15 cellular contexts compared by ENCODE assay signal in the genomic region with DNA sequence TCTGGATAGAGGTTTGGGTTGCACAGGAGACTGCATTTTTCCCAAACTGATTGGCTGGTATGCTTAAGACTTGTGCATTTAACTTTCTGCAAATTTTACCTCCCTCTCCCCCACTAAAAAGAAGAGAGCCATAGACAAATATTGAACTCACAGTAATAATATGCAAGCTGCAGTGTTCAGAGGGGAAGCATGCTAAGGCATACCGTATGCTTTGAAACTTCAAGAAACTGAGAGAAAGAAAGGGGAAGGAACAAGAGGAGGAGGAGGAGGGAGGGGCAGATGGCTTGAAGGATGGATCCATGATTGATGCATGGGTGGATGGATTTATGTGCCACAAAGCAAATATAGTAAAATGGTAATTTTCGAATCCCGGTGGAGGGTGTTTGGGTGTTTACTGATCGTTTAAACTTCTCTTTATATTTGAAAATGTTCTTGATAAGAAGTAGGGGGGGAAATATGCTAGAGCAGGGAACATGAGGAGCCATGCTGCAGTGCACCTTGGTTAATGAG. TPM values are rescaled to one million over a fixed set of nuclear protein-coding genes. Genes with fewer than 3 reads are reported as not detected.
A peak's percentile ranks its signal among the peaks of the same experiment; 100 is the strongest.
DNase-seq lines count a peak whose midpoint lies in the region; ATAC-seq, FAIRE-seq and TF ChIP-seq lines count a peak whose summit lies in the region.
"Had no signal": no experiment of that assay in that cellular context is flagged by ENCODE, and none has a peak within 500 bp of the region (broad histone marks: within the 10 kb centered on the region; RNA-seq: fewer than 3 reads in every experiment).

No MANE protein-coding gene starts in this region.

- H3K9me3 ChIP-seq in GM23248 (ENCODE audit: low read depth) = no peaks in the 10 kb centered on the region
- peaks cover 1% of the 10 kb centered on the region; the same call in 1 of the 3 replicates for H3K9me3 ChIP-seq in GM12878 (replicated peaks; ENCODE audit: control insufficient read depth, insufficient read depth, low read length)
- H3K9me3 ChIP-seq in osteoblast (ENCODE audit: low read depth, low read length) = no peaks in the 10 kb centered on the region
- peaks cover 10 to 19% of the 10 kb centered on the region in 2 donors for H3K9me3 ChIP-seq in breast epithelium

- CTCF ChIA-PET in GM12878 (lab: Yijun Ruan, JAX) = no interaction called here

- H3K27me3 ChIP-seq in GM23248 (replicated peaks; ENCODE audit: insufficient read depth) (no peaks in the 10 kb centered on the region), GM12878 (replicated peaks in 1 of 2; ENCODE audit: control insufficient read depth in 2 of 2, insufficient read depth in 2 of 2, low read length in 1 of 2) (no peaks in the 10 kb centered on the region), osteoblast (ENCODE audit: insufficient read depth, low read length) (no peaks in the 10 kb centered on the region), breast epithelium (no peaks in the 10 kb centered on the region), foreskin keratinocyte (no peaks in the 10 kb centered on the region)

- H3K79me2 ChIP-seq in GM23248 (ENCODE audit: insufficient read depth) (no peaks in the 10 kb centered on the region), GM12878 (ENCODE audit: control insufficient read depth, insufficient read depth, low read length) (no peaks in the 10 kb centered on the region), osteoblast (ENCODE audit: insufficient read depth, low read length) (no peaks in the 10 kb centered on the region)

- POLR2A ChIA-PET in GM12878 (lab: Charles Lee) = no interaction called here

- no peak for TF ChIP-seq RAD21 in GM12878 (IDR thresholded peaks at IDR 0.05; ENCODE audit: insufficient read depth, low read depth, low read length)

- TF ChIP-seq EP300 in GM12878 (IDR thresholded peaks at IDR 0.05; ENCODE audit: borderline replicate concordance in 1 of 2, control insufficient read depth in 1 of 2, low read depth in 2 of 2, low read length in 2 of 2) = no peak

- H3K9ac ChIP-seq in GM23248 (peak overlapping the region; percentile 48), GM12878 (ENCODE audit: control insufficient read depth, insufficient read depth, low read length) (no peak overlapping the region)

- ATAC-seq in GM12878 (peak; percentile 23; the same call in 1 of the 3 replicates), foreskin keratinocyte (no peak)
- ATAC-seq: PC-3 had no signal

- RAD21 ChIA-PET in GM12878 (lab: Charles Lee; ENCODE audit: unreplicated experiment) = no interaction called here

- H3K4me1 ChIP-seq in GM23248 (ENCODE audit: insufficient read depth) = no peaks in the 10 kb centered on the region
- peaks cover 4% of the 10 kb centered on the region; the same call in 1 of the 2 replicates for H3K4me1 ChIP-seq in GM12878 (ENCODE audit: control insufficient read depth, insufficient read depth, low read length)
- peaks cover 5% of the 10 kb centered on the region for H3K4me1 ChIP-seq in osteoblast (ENCODE audit: insufficient read depth, low read length)
- no peaks in the 10 kb centered on the region for H3K4me1 ChIP-seq in breast epithelium
- peaks cover 10% of the 10 kb centered on the region for H3K4me1 ChIP-seq in foreskin keratinocyte

- peaks cover 13% of the 10 kb centered on the region for H3F3A ChIP-seq in GM23248 (ENCODE audit: insufficient read depth)

- no peak overlapping the region for H2AFZ ChIP-seq in GM23248
- no peak overlapping the region for H2AFZ ChIP-seq in GM12878 (ENCODE audit: control insufficient read depth, low read depth, low read length)
- H2AFZ ChIP-seq in osteoblast (ENCODE audit: low read length) = no peak overlapping the region

- TF ChIP-seq CTCF in GM12878 (IDR thresholded peaks at IDR 0.05 in 2 of 3, conservative IDR thresholded peaks at IDR 0.05 in 1 of 3; ENCODE audit: control insufficient read depth in 2 of 3, extremely low read depth in 1 of 3, insufficient read depth in 1 of 3, low read depth in 3 of 3, low read length in 3 of 3) = no peak
- TF ChIP-seq CTCF in osteoblast (IDR thresholded peaks at IDR 0.05; ENCODE audit: extremely low read depth, low read depth, low read length) = no peak
- TF ChIP-seq CTCF in breast epithelium (IDR thresholded peaks at IDR 0.05) = no peak
- TF ChIP-seq CTCF in foreskin keratinocyte (conservative IDR thresholded peaks at IDR 0.05) = no peak

- intact Hi-C loops in GM12878 (cut with micrococcal nuclease; ENCODE audit: unreplicated experiment) = no loop called here
- intact Hi-C loops in breast epithelium (cut with DNase I; ENCODE audit: low total_unique reads) = no loop called here

- H3K36me3 ChIP-seq in GM23248 (ENCODE audit: low read depth) (no peaks in the 10 kb centered on the region), GM12878 (ENCODE audit: control insufficient read depth in 2 of 2, insufficient read depth in 2 of 2, low read length in 1 of 2) (no peaks in the 10 kb centered on the region), osteoblast (ENCODE audit: insufficient read depth, low read length) (no peaks in the 10 kb centered on the region), breast epithelium (no peaks in the 10 kb centered on the region)

- H3K27ac ChIP-seq in GM23248 = peak overlapping the region; percentile 71
- no peak overlapping the region for H3K27ac ChIP-seq in GM12878 (ENCODE audit: control insufficient read depth, insufficient read depth)
- H3K27ac ChIP-seq in osteoblast (ENCODE audit: low read depth, low read length) = peak overlapping the region; percentile 55
- no peak overlapping the region for H3K27ac ChIP-seq in breast epithelium
- no peak overlapping the region for H3K27ac ChIP-seq in foreskin keratinocyte

- WGBS in GM23248 (ENCODE audit: low coverage in 1 of 2, low lambda C conversion rate in 2 of 2, missing lambda C conversion rate in 2 of 2), 2 experiments = 83 to 88% methylated on average over 4 of the region's 4 CpGs
- WGBS in GM12878 (ENCODE audit: insufficient coverage, insufficient replicate concordance, low lambda C conversion rate, missing lambda C conversion rate) = 55% methylated on average over 4 of the region's 4 CpGs

- SMC1A ChIA-PET in GM12878 (lab: Charles Lee; ENCODE audit: uncharacterized antibody, unreplicated experiment) = interaction anchor here (1.9 kb wide), 1 partner anchor 42 kb away, joined by 5 read pairs; no protein-coding TSS in a partner anchor

- no peaks in the 10 kb centered on the region for H4K20me1 ChIP-seq in GM23248 (ENCODE audit: insufficient read depth)
- no peaks in the 10 kb centered on the region for H4K20me1 ChIP-seq in GM12878 (ENCODE audit: control insufficient read depth, insufficient read depth)
- no peaks in the 10 kb centered on the region for H4K20me1 ChIP-seq in osteoblast (ENCODE audit: insufficient read depth, low read length)

- no peak overlapping the region for H3K4me2 ChIP-seq in GM23248 (ENCODE audit: unreplicated experiment)
- H3K4me2 ChIP-seq in GM12878 (ENCODE audit: control insufficient read depth, insufficient read depth) = no peak overlapping the region
- H3K4me2 ChIP-seq in osteoblast (ENCODE audit: insufficient read depth, low read length) = no peak overlapping the region

- BruUV-seq in GM12878 (replicated peaks; lab: Mats Ljungman, UMichigan) = no TSS peak

- FAIRE-seq in GM12878 (lab: Jason Lieb, UNC) = no peak

- H3K9me2 ChIP-seq in GM23248 (ENCODE audit: insufficient read depth) = no peaks in the 10 kb centered on the region

- in situ Hi-C loops in GM23248 (cut with MboI) = loop anchor here (25.0 kb wide), 1 partner anchor 970 kb away; no protein-coding TSS in a partner anchor
- in situ Hi-C loops in GM12878 (cut with MboI) = no loop called here

- TF ChIP-seq POLR2A in GM12878 (IDR thresholded peaks at IDR 0.05; ENCODE audit: low read depth, low read length) = no peak
- no peak for TF ChIP-seq POLR2A in breast epithelium (IDR thresholded peaks at IDR 0.05)

- no peak for DNase-seq in GM23248
- peak; percentile 51 for DNase-seq in MV-4-11 (lab: John Stamatoyannopoulos, UW)
- DNase-seq in GM12878 (ENCODE audit: low read depth, low spot score) = no peak
- no peak for DNase-seq in osteoblast (ENCODE audit: insufficient read length, low spot score, missing footprints)
- DNase-seq in NCI-H1092 (lab: John Stamatoyannopoulos, UW) = no peak
- DNase-seq in breast epithelium (ENCODE audit: low spot score in 2 of 2) = no peak
- no peak for DNase-seq in foreskin keratinocyte
- DNase-seq: C1 segment of cervical spinal cord, DMS 273 treated with DMSO at 0.1 percent for 48 hours, H9, Kasumi-1, NCI-H146, NCI-H2081 treated with DMSO at 0.1 percent for 48 hours, NCI-H524, PC-3 had no signal

- H3K4me3 ChIP-seq in GM23248 (no peak overlapping the region), GM12878 (no peak overlapping the region), osteoblast (ENCODE audit: insufficient read depth, low read length) (no peak overlapping the region), breast epithelium (no peak overlapping the region)

TF ChIP-seq in GM12878, 131 proteins besides CTCF, POLR2A, EP300 and RAD21 (continues in another document):
- TF ChIP-seq NBN (IDR thresholded peaks at IDR 0.05) = no peak
- TF ChIP-seq PML (IDR thresholded peaks at IDR 0.05; ENCODE audit: low read length) = no peak
- no peak for TF ChIP-seq CREM (IDR thresholded peaks at IDR 0.05; ENCODE audit: low read depth)

RNA-seq across cellular contexts. Expression of gene KLF6, which starts 7.8 kb away (rescaled TPM):
- 49.8 and 58.9 TPM in 2 replicates for total RNA-seq in GM23248 (2014; rRNA removed; shearing (Covaris generic))
- 264 and 279 TPM in 2 replicates for polyA plus RNA-seq in GM23248 (2016; fragmentation: Nextera tagmentation; extraction: Ambion mirVana)
- total RNA-seq in GM12878 (2013; cell fraction: nucleolus; rRNA removed) = 102 and 109 TPM in 2 replicates
- 17.6 and 19.9 TPM in 2 replicates for total RNA-seq in GM12878 (2014; rRNA removed)
- 16.1 and 16.2 TPM in 2 replicates for total RNA-seq in GM12878 (2014; rRNA removed; fragmentation: Illumina TruSeq; extraction: Trizol)
- total RNA-seq in GM12878 (2021) = 42.1 and 47.3 TPM in 2 replicates
- polyA plus RNA-seq in GM12878 (2011; ENCODE audit: low read depth) = 25.2 TPM
- 31.5 and 32.0 TPM in 2 replicates for polyA plus RNA-seq in GM12878 (2011; rRNA removed)
- polyA plus RNA-seq in GM12878 (2011; cell fraction: cytosol; rRNA removed) = 29.9 and 31.3 TPM in 2 replicates
- 60.5 and 74.6 TPM in 2 replicates for polyA plus RNA-seq in GM12878 (2011; cell fraction: nucleus; rRNA removed)
- polyA plus RNA-seq in GM12878 (2012) = 49.8 and 49.9 TPM in 2 replicates
- 21.6 and 26.4 TPM in 2 replicates for polyA plus RNA-seq in GM12878 (2014; fragmentation: Illumina TruSeq; extraction: Trizol)
- 10 to 100 TPM in 1 of 2 experiments, 1 to 10 TPM in 1; 7.4 to 15.4 TPM for polyA plus RNA-seq in GM12878 (2014; fragmentation: Nextera tagmentation; extraction: Ambion mirVana)
- 20.2 and 25.4 TPM in 2 replicates for polyA plus RNA-seq in GM12878 (2014; rRNA removed)
- polyA plus RNA-seq in GM12878 (2016; fragmentation: Nextera tagmentation; extraction: Ambion mirVana) = 10 to 100 TPM; 48.6 to 54.1 TPM
- polyA minus RNA-seq in GM12878 (2011; rRNA and poly(A)+ RNA removed) = 78.3 and 96.8 TPM in 2 replicates
- 15.2 and 23.9 TPM in 2 replicates for polyA minus RNA-seq in GM12878 (2011; cell fraction: cytosol; rRNA and poly(A)+ RNA removed)
- 201 and 273 TPM in 2 replicates for polyA minus RNA-seq in GM12878 (2011; cell fraction: nucleus; rRNA and poly(A)+ RNA removed)
- total RNA-seq in osteoblast = 50.1 and 52.1 TPM in 2 replicates
- 100 to 1,000 TPM; 132 to 347 (median 186) TPM for total RNA-seq in breast epithelium
- 133 and 156 TPM in 2 replicates for total RNA-seq in foreskin keratinocyte
- 42.0 and 42.5 TPM in 2 replicates for polyA plus RNA-seq in foreskin keratinocyte

Comparison
In these comparisons a context has a peak if more than half of its experiments do, and no peak if none do; other contexts are left out.
1. H3K27ac ChIP-seq: peak in GM23248 (single experiment) and osteoblast (single experiment); none in GM12878 (single experiment), breast epithelium (0 of 2) and foreskin keratinocyte (single experiment).